In the genomic region with DNA sequence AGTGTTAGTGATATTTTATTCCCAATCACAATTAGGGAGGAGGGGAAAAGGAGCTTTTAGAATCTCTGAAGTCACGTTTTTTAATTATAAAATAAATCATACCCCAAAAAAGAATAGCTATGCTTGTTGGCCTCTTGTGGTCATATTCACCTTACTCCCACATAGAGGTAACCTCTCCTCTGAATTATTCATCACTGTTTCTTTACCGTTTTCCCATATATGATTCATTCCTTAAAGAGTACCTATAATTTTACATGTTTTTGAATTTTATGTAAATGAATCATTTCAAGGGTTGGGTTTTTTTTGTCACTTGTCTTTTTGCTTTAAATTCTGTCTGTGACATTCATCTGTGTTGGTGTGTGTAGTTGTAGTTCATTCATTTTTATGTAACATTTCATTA, we compare ENCODE assay signal across 15 cellular contexts. TPM values are rescaled to one million over a fixed set of nuclear protein-coding genes. Genes with fewer than 3 reads are reported as not detected.
A peak's percentile ranks its signal among the peaks of the same experiment; 100 is the strongest.
DNase-seq lines count a peak whose midpoint lies in the region; ATAC-seq, FAIRE-seq and TF ChIP-seq lines count a peak whose summit lies in the region.
"Had no signal": no experiment of that assay in that cellular context is flagged by ENCODE, and none has a peak within 500 bp of the region (broad histone marks: within the 10 kb centered on the region; RNA-seq: fewer than 3 reads in every experiment).

No MANE protein-coding gene starts in this region.

- no peak overlapping the region for H3K27ac ChIP-seq in spleen
- H3K27ac ChIP-seq: BLaER1 treated with 17β-estradiol and CSF1 and Interleukin-3, amounts not matched to agents 10 nM and 100 nM had no signal

- no peak for DNase-seq in activated CD4-positive, alpha-beta T cell treated with anti-CD3 and anti-CD28 coated beads, Interleukin-2, amount 10 ng/mL, durations not matched to agents 24 days and 14 days
- no peak for DNase-seq in activated CD4-positive, alpha-beta T cell treated with anti-CD3 and anti-CD28 coated beads for 1 hour
- DNase-seq in activated naive CD8-positive, alpha-beta T cell treated with anti-CD3 and anti-CD28 coated beads for 36 hours: no peak
- DNase-seq in spleen (no peak), RCC 7860 (ENCODE audit: low spot score) (no peak)
- DNase-seq: ACHN; CD4-positive, CD25-positive, alpha-beta regulatory T cell; DMS 273 treated with DMSO at 0.1 percent for 48 hours; HCEC 1CT; HFFc6 had no signal

- H3K9me3 ChIP-seq in spleen: no peaks in the 10 kb centered on the region
- H3K9me3 ChIP-seq: BLaER1 treated with 17β-estradiol and CSF1 and Interleukin-3, amounts not matched to agents 10 nM and 100 nM had no signal

- no peaks in the 10 kb centered on the region for H3K36me3 Mint-ChIP-seq in activated CD4-positive, alpha-beta T cell treated with anti-CD3 and anti-CD28 coated beads, Interleukin-2, amount 10 ng/mL, durations not matched to agents 24 days and 14 days (ENCODE audit: low read depth)
- H3K36me3 Mint-ChIP-seq in activated naive CD8-positive, alpha-beta T cell: peaks cover 3% of the 10 kb centered on the region
- no peaks in the 10 kb centered on the region for H3K36me3 Mint-ChIP-seq in activated naive CD8-positive, alpha-beta T cell treated with anti-CD3 and anti-CD28 coated beads for 36 hours
- H3K36me3 Mint-ChIP-seq in activated T-helper 17 cell treated with anti-CD3 and anti-CD28 coated beads, Interleukin-2, amount 50 U/mL, for 72 hours (ENCODE audit: low read depth): peaks cover 5% of the 10 kb centered on the region
- H3K36me3 Mint-ChIP-seq: CD4-positive, CD25-positive, alpha-beta regulatory T cell had no signal

- H3K36me3 ChIP-seq in spleen: no peaks in the 10 kb centered on the region
- H3K36me3 ChIP-seq: BLaER1 treated with 17β-estradiol and CSF1 and Interleukin-3, amounts not matched to agents 10 nM and 100 nM had no signal

- peaks cover 3% of the 10 kb centered on the region for H3K9me3 Mint-ChIP-seq in activated CD4-positive, alpha-beta T cell treated with anti-CD3 and anti-CD28 coated beads, Interleukin-2, amount 10 ng/mL, durations not matched to agents 24 days and 14 days
- H3K9me3 Mint-ChIP-seq in activated naive CD8-positive, alpha-beta T cell (ENCODE audit: low read depth): no peaks in the 10 kb centered on the region
- no peaks in the 10 kb centered on the region for H3K9me3 Mint-ChIP-seq in activated naive CD8-positive, alpha-beta T cell treated with anti-CD3 and anti-CD28 coated beads for 36 hours
- no peaks in the 10 kb centered on the region for H3K9me3 Mint-ChIP-seq in activated T-helper 17 cell treated with anti-CD3 and anti-CD28 coated beads, Interleukin-2, amount 50 U/mL, for 72 hours
- H3K9me3 Mint-ChIP-seq: CD4-positive, CD25-positive, alpha-beta regulatory T cell; HFFc6 had no signal

- no peaks in the 10 kb centered on the region for H3K27me3 Mint-ChIP-seq in activated CD4-positive, alpha-beta T cell treated with anti-CD3 and anti-CD28 coated beads, Interleukin-2, amount 10 ng/mL, durations not matched to agents 24 days and 14 days
- peaks cover 2% of the 10 kb centered on the region for H3K27me3 Mint-ChIP-seq in activated naive CD8-positive, alpha-beta T cell
- H3K27me3 Mint-ChIP-seq in activated naive CD8-positive, alpha-beta T cell treated with anti-CD3 and anti-CD28 coated beads for 36 hours: no peaks in the 10 kb centered on the region
- H3K27me3 Mint-ChIP-seq in activated T-helper 17 cell treated with anti-CD3 and anti-CD28 coated beads, Interleukin-2, amount 50 U/mL, for 72 hours: no peaks in the 10 kb centered on the region

- peaks cover 0 to 22% (median 13%) of the 10 kb centered on the region in 6 donors for H3K4me1 ChIP-seq in spleen

- intact Hi-C loops in activated CD4-positive, alpha-beta T cell treated with anti-CD3 and anti-CD28 coated beads, Interleukin-2, amount 10 ng/mL, durations not matched to agents 24 days and 14 days (cut with micrococcal nuclease): loop anchor here (1.0 to 10.0 kb wide), 4 partner anchors 13 to 1336 kb away; no protein-coding TSS in a partner anchor
- intact Hi-C loops in spleen (cut with DNase I; ENCODE audit: low total_unique reads): no loop called here

- no peak for TF ChIP-seq POLR2A in spleen (IDR thresholded peaks at IDR 0.05)

- no peak for FAIRE-seq in RCC 7860 (lab: Jason Lieb, UNC)

- H3K4me1 Mint-ChIP-seq in activated CD4-positive, alpha-beta T cell treated with anti-CD3 and anti-CD28 coated beads, Interleukin-2, amount 10 ng/mL, durations not matched to agents 24 days and 14 days: peaks cover 23% of the 10 kb centered on the region
- peaks cover 20% of the 10 kb centered on the region for H3K4me1 Mint-ChIP-seq in activated naive CD8-positive, alpha-beta T cell (ENCODE audit: low read depth)
- peaks cover 19% of the 10 kb centered on the region for H3K4me1 Mint-ChIP-seq in activated naive CD8-positive, alpha-beta T cell treated with anti-CD3 and anti-CD28 coated beads for 36 hours
- H3K4me1 Mint-ChIP-seq in activated T-helper 17 cell treated with anti-CD3 and anti-CD28 coated beads, Interleukin-2, amount 50 U/mL, for 72 hours: peaks cover 27% of the 10 kb centered on the region

- H3K4me3 Mint-ChIP-seq in activated CD4-positive, alpha-beta T cell treated with anti-CD3 and anti-CD28 coated beads, Interleukin-2, amount 10 ng/mL, durations not matched to agents 24 days and 14 days: no peak overlapping the region
- no peak overlapping the region for H3K4me3 Mint-ChIP-seq in activated naive CD8-positive, alpha-beta T cell
- H3K4me3 Mint-ChIP-seq in activated naive CD8-positive, alpha-beta T cell treated with anti-CD3 and anti-CD28 coated beads for 36 hours: no peak overlapping the region
- peak overlapping the region; percentile 32 for H3K4me3 Mint-ChIP-seq in activated T-helper 17 cell treated with anti-CD3 and anti-CD28 coated beads, Interleukin-2, amount 50 U/mL, for 72 hours
- H3K4me3 Mint-ChIP-seq: HFFc6 had no signal

- no peak for TF ChIP-seq CTCF in spleen (IDR thresholded peaks at IDR 0.05 in 8 of 11, conservative IDR thresholded peaks at IDR 0.05 in 3 of 11)

- ATAC-seq in activated T-helper 17 cell treated with anti-CD3 and anti-CD28 coated beads, Interleukin-2, amount 50 U/mL, for 72 hours (replicated peaks): peak; percentile 39

- no peaks in the 10 kb centered on the region for H3K27me3 ChIP-seq in spleen (replicated peaks in 1 of 7)
- H3K27me3 ChIP-seq: BLaER1 treated with 17β-estradiol and CSF1 and Interleukin-3, amounts not matched to agents 10 nM and 100 nM had no signal

- WGBS in spleen, 5 donors: 65 to 83% (median 71%) methylated on average over 2 of the region's 2 CpGs

- no peak overlapping the region for H3K4me3 ChIP-seq in spleen
- H3K4me3 ChIP-seq: BLaER1 treated with 17β-estradiol and CSF1 and Interleukin-3, amounts not matched to agents 10 nM and 100 nM had no signal

- H3K27ac Mint-ChIP-seq in activated CD4-positive, alpha-beta T cell treated with anti-CD3 and anti-CD28 coated beads, Interleukin-2, amount 10 ng/mL, durations not matched to agents 24 days and 14 days: peak overlapping the region; percentile 54
- H3K27ac Mint-ChIP-seq in activated naive CD8-positive, alpha-beta T cell: peak overlapping the region; percentile 18
- H3K27ac Mint-ChIP-seq in activated naive CD8-positive, alpha-beta T cell treated with anti-CD3 and anti-CD28 coated beads for 36 hours: no peak overlapping the region
- H3K27ac Mint-ChIP-seq in activated T-helper 17 cell treated with anti-CD3 and anti-CD28 coated beads, Interleukin-2, amount 50 U/mL, for 72 hours: no peak overlapping the region
- H3K27ac Mint-ChIP-seq: CD4-positive, CD25-positive, alpha-beta regulatory T cell; HFFc6 had no signal

RNA-seq across cellular contexts. Expression of a gene that starts 4.1 kb away (rescaled TPM):
- 52.8 and 56.4 TPM in 2 replicates for total RNA-seq in activated CD4-positive, alpha-beta T cell treated with anti-CD3 and anti-CD28 coated beads, Interleukin-2, amount 10 ng/mL, durations not matched to agents 24 days and 14 days
- total RNA-seq in activated naive CD8-positive, alpha-beta T cell treated with anti-CD3 and anti-CD28 coated beads for 36 hours: 10 to 100 TPM; 22.2 to 24.0 TPM
- 10 to 100 TPM; 31.3 to 32.2 TPM for total RNA-seq in activated T-helper 17 cell treated with anti-CD3 and anti-CD28 coated beads, Interleukin-2, amount 50 U/mL, for 72 hours
- total RNA-seq in spleen: 10 to 100 TPM; 32.3 to 41.2 (median 35.8) TPM
- 10 to 100 TPM in 1 of 3 donors, 1 to 10 TPM in 2; 7.6 to 11.0 (median 8.6) TPM for polyA plus RNA-seq in spleen
- total RNA-seq: A172, H4, HFFc6 had no signal

Comparison
In these comparisons a context has a peak if more than half of its experiments do, and no peak if none do; other contexts are left out.
1. H3K27ac Mint-ChIP-seq: peak in activated CD4-positive, alpha-beta T cell treated with anti-CD3 and anti-CD28 coated beads, Interleukin-2, amount 10 ng/mL, durations not matched to agents 24 days and 14 days (single experiment) and activated naive CD8-positive, alpha-beta T cell (single experiment); none in activated naive CD8-positive, alpha-beta T cell treated with anti-CD3 and anti-CD28 coated beads for 36 hours (single experiment) and activated T-helper 17 cell treated with anti-CD3 and anti-CD28 coated beads, Interleukin-2, amount 50 U/mL, for 72 hours (single experiment).